10 cellular contexts compared by ENCODE assay signal in genomic region chr6:42104807-42105713, GRCh38. TPM values are rescaled to one million over a fixed set of nuclear protein-coding genes. Genes with fewer than 3 reads are reported as not detected.
DNase-seq lines count a peak whose midpoint lies in the region; ATAC-seq and TF ChIP-seq lines count a peak whose summit lies in the region.
"Had no signal": no experiment of that assay in that cellular context is flagged by ENCODE, and none has a peak within 500 bp of the region (broad histone marks: within the 10 kb centered on the region; RNA-seq: fewer than 3 reads in every experiment).

No MANE protein-coding gene starts in this region.

- DNase-seq in MM.1S (no peak), prostate gland (ENCODE audit: low spot score) (no peak), Caco-2 (no peak)
- no peak for DNase-seq in effector memory CD8-positive, alpha-beta T cell
- DNase-seq: occipital lobe had no signal

- H3K4me2 ChIP-seq in MM.1S (ENCODE audit: low read depth, low read length): peak overlapping the region; percentile 79; the same call in 1 of the 2 replicates

- no peak for TF ChIP-seq POLR2A in prostate gland (IDR thresholded peaks at IDR 0.05)

- no TSS peak for BruUV-seq in Caco-2 (replicated peaks; lab: Mats Ljungman, UMichigan)

- peak overlapping the region; percentile 96 for H2AFZ ChIP-seq in MM.1S (ENCODE audit: low read length)

- peak overlapping the region; percentile 67; the same call in 1 of the 2 replicates for H3K9ac ChIP-seq in MM.1S (ENCODE audit: low read length)

- H3K9me3 ChIP-seq in MM.1S (replicated peaks; ENCODE audit: insufficient read depth, low read length) (no peaks in the 10 kb centered on the region), prostate gland (no peaks in the 10 kb centered on the region), Caco-2 (no peaks in the 10 kb centered on the region)

- ATAC-seq in GM18511 (IDR thresholded peaks at IDR 0.05; ENCODE audit: unreplicated experiment) (peak; percentile 22), HG03135 (IDR thresholded peaks at IDR 0.05; ENCODE audit: unreplicated experiment) (no peak), SK-N-SH treated with all-trans-retinoic acid at 6 μM for 48 hours (no peak), HG02798 (IDR thresholded peaks at IDR 0.05; ENCODE audit: poor library complexity, unreplicated experiment) (no peak)
- no peak for ATAC-seq in effector memory CD8-positive, alpha-beta T cell (replicated peaks)

- H3K27ac ChIP-seq in MM.1S (ENCODE audit: low read length) (no peak overlapping the region), prostate gland (peak overlapping the region in 1 of 2 donors; percentile 76)

- CTCF ChIA-PET in Caco-2 (lab: Charles Lee): interaction anchor here (1.2 kb wide), 1 partner anchor 9 kb away, joined by 3 read pairs; no protein-coding TSS in a partner anchor

- peaks cover 4% of the 10 kb centered on the region; the same call in 1 of the 2 replicates for H3K4me1 ChIP-seq in MM.1S (ENCODE audit: low read length)
- peaks cover 14% of the 10 kb centered on the region for H3K4me1 ChIP-seq in prostate gland (replicated peaks)
- 0 out of 2 replicates have a peak, but pooled peaks cover 8% of the 10 kb centered on the region for H3K4me1 ChIP-seq in Caco-2

- no peaks in the 10 kb centered on the region for H3K9me3 Mint-ChIP-seq in effector memory CD8-positive, alpha-beta T cell
- no peaks in the 10 kb centered on the region for H3K9me3 Mint-ChIP-seq in Caco-2 (ENCODE audit: unreplicated experiment)
- H3K9me3 Mint-ChIP-seq: dendritic cell treated with granulocyte-macrophage colony-stimulating factor and Interleukin-4, amounts not matched to agents 40 ng/mL and 50 ng/mL, for 4 days had no signal

- H3K27ac Mint-ChIP-seq in effector memory CD8-positive, alpha-beta T cell: no peak overlapping the region
- no peak overlapping the region for H3K27ac Mint-ChIP-seq in Caco-2 (ENCODE audit: unreplicated experiment)
- H3K27ac Mint-ChIP-seq: dendritic cell treated with granulocyte-macrophage colony-stimulating factor and Interleukin-4, amounts not matched to agents 40 ng/mL and 50 ng/mL, for 4 days had no signal

- H3K4me1 Mint-ChIP-seq in effector memory CD8-positive, alpha-beta T cell (ENCODE audit: low read depth in 2 of 2): peaks cover 6 to 7% of the 10 kb centered on the region in 2 donors
- H3K4me1 Mint-ChIP-seq in Caco-2 (ENCODE audit: low read depth, unreplicated experiment): peaks cover 6% of the 10 kb centered on the region

- TF ChIP-seq CTCF in MM.1S (IDR thresholded peaks at IDR 0.05; ENCODE audit: low read length): no peak
- TF ChIP-seq CTCF in prostate gland (IDR thresholded peaks at IDR 0.05): no peak
- no peak for TF ChIP-seq CTCF in Caco-2 (IDR thresholded peaks at IDR 0.05; ENCODE audit: insufficient read depth in 1 of 2, low read depth in 1 of 2, low read length in 1 of 2, severe bottlenecking in 1 of 2, unreplicated experiment in 1 of 2)

- H3K4me3 ChIP-seq in MM.1S (ENCODE audit: low read length): peak overlapping the region; percentile 63
- peak overlapping the region; percentile 7 to 19 for H3K4me3 ChIP-seq in prostate gland
- no peak overlapping the region for H3K4me3 ChIP-seq in Caco-2 (ENCODE audit: low read depth, low read length)

- no peaks in the 10 kb centered on the region for H3K79me2 ChIP-seq in MM.1S (ENCODE audit: low read length)

- H3K36me3 Mint-ChIP-seq in effector memory CD8-positive, alpha-beta T cell (ENCODE audit: insufficient read depth): no peaks in the 10 kb centered on the region
- peaks cover 55% of the 10 kb centered on the region for H3K36me3 Mint-ChIP-seq in Caco-2 (ENCODE audit: insufficient read depth, unreplicated experiment)

- H3K27me3 ChIP-seq in MM.1S (replicated peaks; ENCODE audit: insufficient read depth, low read length) (peaks cover 11% of the 10 kb centered on the region), prostate gland (replicated peaks; ENCODE audit: insufficient read depth) (no peaks in the 10 kb centered on the region), Caco-2 (replicated peaks; ENCODE audit: control insufficient read depth, insufficient read depth, low read length) (no peaks in the 10 kb centered on the region)

- H3K4me3 Mint-ChIP-seq in effector memory CD8-positive, alpha-beta T cell: peak overlapping the region; percentile 66 to 71
- no peak overlapping the region for H3K4me3 Mint-ChIP-seq in Caco-2 (ENCODE audit: unreplicated experiment)

- H3K36me3 ChIP-seq in MM.1S (replicated peaks; ENCODE audit: insufficient read depth, low read length) (no peaks in the 10 kb centered on the region), prostate gland (no peaks in the 10 kb centered on the region), Caco-2 (ENCODE audit: control insufficient read depth, insufficient read depth, low read length) (peaks cover 2% of the 10 kb centered on the region; the same call in 1 of the 2 replicates)

- H4K20me1 ChIP-seq in MM.1S (ENCODE audit: insufficient read depth, low read length): no peaks in the 10 kb centered on the region

- intact Hi-C loops in prostate gland (cut with DNase I) (no loop called here), Caco-2 (cut with micrococcal nuclease; ENCODE audit: unreplicated experiment) (no loop called here)

- H3K9me2 ChIP-seq in MM.1S (replicated peaks; ENCODE audit: insufficient read depth, low read length): no peaks in the 10 kb centered on the region

- WGBS in prostate gland: 75% methylated on average over 31 of the region's 35 CpGs

- H3F3A ChIP-seq in MM.1S (ENCODE audit: insufficient read depth, low read length): no peaks in the 10 kb centered on the region

- H3K27me3 Mint-ChIP-seq in effector memory CD8-positive, alpha-beta T cell: no peaks in the 10 kb centered on the region
- H3K27me3 Mint-ChIP-seq in Caco-2 (ENCODE audit: insufficient read depth, unreplicated experiment): no peaks in the 10 kb centered on the region

- POLR2A ChIA-PET in Caco-2 (lab: Charles Lee): no interaction called here

TF ChIP-seq in SK-N-SH treated with all-trans-retinoic acid at 6 μM for 48 hours, 23 proteins besides CTCF, POLR2A, EP300 and RAD21:
- TF ChIP-seq ZFP30 (CRISPR knock-in tag; IDR thresholded peaks at IDR 0.05) (no peak), TOX (CRISPR knock-in tag; IDR thresholded peaks at IDR 0.05; ENCODE audit: borderline replicate concordance) (no peak)

RNA-seq across cellular contexts. Expression of gene C6orf132, which starts 37.4 kb away (rescaled TPM):
- total RNA-seq in prostate gland (10 to 100 TPM; 30.8 to 45.9 TPM), Caco-2 (2022) (56.2 and 61.2 TPM in 2 replicates)
- total RNA-seq: occipital lobe had no signal

RNA-seq across cellular contexts. Expression of gene TAF8, which starts 54.7 kb away (rescaled TPM):
- total RNA-seq in prostate gland (10 to 100 TPM; 35.4 to 42.5 TPM), Caco-2 (2022) (35.0 and 37.7 TPM in 2 replicates)
